In the genomic region with DNA sequence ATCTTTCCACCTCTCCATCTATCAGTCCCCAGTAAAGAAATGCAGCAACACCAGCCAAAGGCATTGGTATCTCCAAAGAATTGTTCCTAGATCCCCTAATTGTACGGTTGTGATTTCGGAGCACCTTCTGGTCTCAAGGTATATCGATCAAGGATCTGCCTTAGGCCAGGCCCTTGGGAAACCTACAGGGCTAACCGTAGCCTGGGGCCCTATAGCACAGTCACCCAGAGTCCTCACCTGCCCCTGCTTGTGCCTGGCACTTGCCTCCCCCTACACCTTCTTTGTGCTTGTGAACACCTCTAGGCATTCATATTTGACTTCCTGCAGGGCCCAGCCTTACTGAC, we compare ENCODE assay signal across 1 cellular context.
TF ChIP-seq lines count a peak whose summit lies in the region.

No MANE protein-coding gene starts in this region.

TF ChIP-seq in SK-N-SH, 30 proteins besides CTCF, POLR2A, EP300 and RAD21 (continued from another document):
- TF ChIP-seq RCOR1 (IDR thresholded peaks at IDR 0.05; ENCODE audit: low read length) (no peak), RXRA (IDR thresholded peaks at IDR 0.05; ENCODE audit: borderline replicate concordance, low read depth) (no peak), TCF12 (IDR thresholded peaks at IDR 0.05) (no peak), RFX5 (IDR thresholded peaks at IDR 0.05; ENCODE audit: low read length) (no peak)
